1 cellular context compared by ENCODE assay signal in genomic region chr18:58392336-58393000, GRCh38.
TF ChIP-seq lines count a peak whose summit lies in the region.

No MANE protein-coding gene starts in this region.

TF ChIP-seq in HepG2, 621 proteins besides CTCF, POLR2A, EP300 and RAD21:
- TF ChIP-seq SP4 (CRISPR knock-in tag; IDR thresholded peaks at IDR 0.05) = 0 out of 2 replicates have a peak, but pooled peaks have one; percentile 19
- no peak for TF ChIP-seq ZBTB33 (CRISPR knock-in tag; IDR thresholded peaks at IDR 0.05)
- TF ChIP-seq AGO2 (optimal IDR thresholded peaks at IDR 0.05; ENCODE audit: low read depth, low read length) = peak; percentile 52
- TF ChIP-seq NFE2L1 (CRISPR knock-in tag; IDR thresholded peaks at IDR 0.05; ENCODE audit: borderline replicate concordance) = no peak
- 0 out of 2 replicates have a peak, but pooled peaks have one; percentile 67 for TF ChIP-seq AFF4 (CRISPR knock-in tag; IDR thresholded peaks at IDR 0.05)
- 0 out of 2 replicates have a peak, but pooled peaks have one; percentile 24 for TF ChIP-seq ZBTB43 (CRISPR knock-in tag; conservative IDR thresholded peaks at IDR 0.05)
- no peak for TF ChIP-seq NFKBIZ (CRISPR knock-in tag; IDR thresholded peaks at IDR 0.05)
- 0 out of 2 replicates have a peak, but pooled peaks have one; percentile 23 for TF ChIP-seq POLR2AphosphoS5 (IDR thresholded peaks at IDR 0.05; ENCODE audit: low read depth, low read length)
- TF ChIP-seq ZKSCAN5 (CRISPR knock-in tag; IDR thresholded peaks at IDR 0.05) = no peak
- TF ChIP-seq NONO (IDR thresholded peaks at IDR 0.05) = no peak
- 0 out of 2 replicates have a peak, but pooled peaks have one; percentile 13 for TF ChIP-seq NONO (CRISPR knock-in tag; conservative IDR thresholded peaks at IDR 0.05)
